In the genomic region with DNA sequence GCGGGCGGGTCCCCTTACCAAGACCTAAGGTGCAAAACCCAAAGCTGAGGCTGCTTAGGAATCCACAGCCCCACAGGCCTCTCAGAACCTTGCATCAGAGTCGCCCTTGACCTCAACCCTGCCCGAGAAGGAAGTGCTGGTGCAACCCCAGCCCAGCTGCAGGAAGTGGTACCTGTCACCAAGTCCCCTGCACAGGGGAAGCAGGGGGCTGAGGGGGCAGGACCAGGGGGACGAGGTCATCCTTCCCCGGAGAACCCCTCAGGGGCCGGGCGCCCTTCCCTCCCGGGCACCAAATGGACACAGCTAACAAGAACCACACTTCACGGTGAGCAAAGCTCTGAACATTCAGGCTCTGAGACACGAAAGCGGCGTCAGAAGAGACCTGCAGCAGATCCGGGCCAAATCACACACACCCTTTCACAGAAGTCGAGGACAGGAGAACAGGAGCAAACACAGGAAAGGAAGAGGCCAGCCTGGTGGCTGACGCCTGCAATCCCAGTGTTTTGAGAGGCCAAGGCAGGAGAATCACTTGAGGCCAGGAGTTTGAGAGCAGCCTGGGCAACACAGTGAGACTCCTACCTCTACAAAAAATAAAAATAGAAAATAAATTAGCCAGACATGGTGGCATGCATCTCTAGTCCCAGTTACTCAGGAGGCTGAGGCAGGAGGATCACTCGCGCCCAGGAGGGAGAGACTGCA, we compare ENCODE assay signal across 1 cellular context.
TF ChIP-seq lines count a peak whose summit lies in the region.

No MANE protein-coding gene starts in this region.

TF ChIP-seq in HepG2, 621 proteins besides CTCF, POLR2A, EP300 and RAD21 (continued from another document and continues in another):
- TF ChIP-seq, protein P1, sequence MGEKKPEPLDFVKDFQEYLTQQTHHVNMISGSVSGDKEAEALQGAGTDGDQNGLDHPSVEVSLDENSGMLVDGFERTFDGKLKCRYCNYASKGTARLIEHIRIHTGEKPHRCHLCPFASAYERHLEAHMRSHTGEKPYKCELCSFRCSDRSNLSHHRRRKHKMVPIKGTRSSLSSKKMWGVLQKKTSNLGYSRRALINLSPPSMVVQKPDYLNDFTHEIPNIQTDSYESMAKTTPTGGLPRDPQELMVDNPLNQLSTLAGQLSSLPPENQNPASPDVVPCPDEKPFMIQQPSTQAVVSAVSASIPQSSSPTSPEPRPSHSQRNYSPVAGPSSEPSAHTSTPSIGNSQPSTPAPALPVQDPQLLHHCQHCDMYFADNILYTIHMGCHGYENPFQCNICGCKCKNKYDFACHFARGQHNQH (CRISPR knock-in tag; IDR thresholded peaks at IDR 0.05): no peak
- TF ChIP-seq, protein P2, sequence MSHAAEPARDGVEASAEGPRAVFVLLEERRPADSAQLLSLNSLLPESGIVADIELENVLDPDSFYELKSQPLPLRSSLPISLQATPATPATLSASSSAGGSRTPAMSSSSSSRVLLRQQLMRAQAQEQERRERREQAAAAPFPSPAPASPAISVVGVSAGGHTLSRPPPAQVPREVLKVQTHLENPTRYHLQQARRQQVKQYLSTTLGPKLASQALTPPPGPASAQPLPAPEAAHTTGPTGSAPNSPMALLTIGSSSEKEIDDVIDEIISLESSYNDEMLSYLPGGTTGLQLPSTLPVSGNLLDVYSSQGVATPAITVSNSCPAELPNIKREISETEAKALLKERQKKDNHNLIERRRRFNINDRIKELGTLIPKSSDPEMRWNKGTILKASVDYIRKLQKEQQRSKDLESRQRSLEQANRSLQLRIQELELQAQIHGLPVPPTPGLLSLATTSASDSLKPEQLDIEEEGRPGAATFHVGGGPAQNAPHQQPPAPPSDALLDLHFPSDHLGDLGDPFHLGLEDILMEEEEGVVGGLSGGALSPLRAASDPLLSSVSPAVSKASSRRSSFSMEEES (CRISPR knock-in tag; IDR thresholded peaks at IDR 0.05): peak; percentile 50; the same call in 1 of the 2 replicates
- TF ChIP-seq BRD4 (CRISPR knock-in tag; IDR thresholded peaks at IDR 0.05) (0 out of 2 replicates have a peak, but pooled peaks have one; percentile 26), KMT2A (CRISPR knock-in tag; IDR thresholded peaks at IDR 0.05) (no peak), CEBPZ (IDR thresholded peaks at IDR 0.05; ENCODE audit: low read length) (no peak), MTF2 (CRISPR knock-in tag; IDR thresholded peaks at IDR 0.05; ENCODE audit: borderline replicate concordance) (no peak), MLX (CRISPR knock-in tag; IDR thresholded peaks at IDR 0.05) (no peak), PAWR (CRISPR knock-in tag; IDR thresholded peaks at IDR 0.05; ENCODE audit: borderline replicate concordance) (no peak), ZNF510 (CRISPR knock-in tag; IDR thresholded peaks at IDR 0.05; ENCODE audit: low read depth) (no peak), ZNF816 (CRISPR knock-in tag; IDR thresholded peaks at IDR 0.05; ENCODE audit: borderline replicate concordance) (no peak), SIN3B (IDR thresholded peaks at IDR 0.05; ENCODE audit: low read length) (no peak), FOXA3 (CRISPR knock-in tag; IDR thresholded peaks at IDR 0.05) (peak; percentile 53; the same call in 1 of the 2 replicates), ZNF891 (CRISPR knock-in tag; IDR thresholded peaks at IDR 0.05) (no peak; the same call in 1 of the 2 replicates), ZNF460 (CRISPR knock-in tag; IDR thresholded peaks at IDR 0.05; ENCODE audit: borderline replicate concordance) (peak; percentile 54), JDP2 (CRISPR knock-in tag; IDR thresholded peaks at IDR 0.05; ENCODE audit: borderline replicate concordance) (no peak), ZNF441 (CRISPR knock-in tag; IDR thresholded peaks at IDR 0.05; ENCODE audit: borderline replicate concordance) (no peak), SKI (IDR thresholded peaks at IDR 0.05; ENCODE audit: partially characterized antibody) (no peak), ZNF563 (CRISPR knock-in tag; IDR thresholded peaks at IDR 0.05) (no peak), ZNF501 (CRISPR knock-in tag; IDR thresholded peaks at IDR 0.05) (no peak), RCOR2 (CRISPR knock-in tag; IDR thresholded peaks at IDR 0.05) (0 out of 2 replicates have a peak, but pooled peaks have one; percentile 31), ZBTB21 (CRISPR knock-in tag; IDR thresholded peaks at IDR 0.05) (no peak), ZNF792 (CRISPR knock-in tag; IDR thresholded peaks at IDR 0.05) (no peak), WIZ (CRISPR knock-in tag; IDR thresholded peaks at IDR 0.05) (no peak), RAD51 (IDR thresholded peaks at IDR 0.05; ENCODE audit: borderline replicate concordance) (no peak), PCBP2 (optimal IDR thresholded peaks at IDR 0.05; ENCODE audit: low read depth, low read length, poor library complexity, severe bottlenecking) (no peak), PHF20 (CRISPR knock-in tag; IDR thresholded peaks at IDR 0.05) (peak; percentile 57), ZNF766 (CRISPR knock-in tag; IDR thresholded peaks at IDR 0.05; ENCODE audit: borderline replicate concordance) (no peak)
- TF ChIP-seq, protein P3, sequence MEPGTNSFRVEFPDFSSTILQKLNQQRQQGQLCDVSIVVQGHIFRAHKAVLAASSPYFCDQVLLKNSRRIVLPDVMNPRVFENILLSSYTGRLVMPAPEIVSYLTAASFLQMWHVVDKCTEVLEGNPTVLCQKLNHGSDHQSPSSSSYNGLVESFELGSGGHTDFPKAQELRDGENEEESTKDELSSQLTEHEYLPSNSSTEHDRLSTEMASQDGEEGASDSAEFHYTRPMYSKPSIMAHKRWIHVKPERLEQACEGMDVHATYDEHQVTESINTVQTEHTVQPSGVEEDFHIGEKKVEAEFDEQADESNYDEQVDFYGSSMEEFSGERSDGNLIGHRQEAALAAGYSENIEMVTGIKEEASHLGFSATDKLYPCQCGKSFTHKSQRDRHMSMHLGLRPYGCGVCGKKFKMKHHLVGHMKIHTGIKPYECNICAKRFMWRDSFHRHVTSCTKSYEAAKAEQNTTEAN (CRISPR knock-in tag; conservative IDR thresholded peaks at IDR 0.05): no peak
- TF ChIP-seq, protein P4, sequence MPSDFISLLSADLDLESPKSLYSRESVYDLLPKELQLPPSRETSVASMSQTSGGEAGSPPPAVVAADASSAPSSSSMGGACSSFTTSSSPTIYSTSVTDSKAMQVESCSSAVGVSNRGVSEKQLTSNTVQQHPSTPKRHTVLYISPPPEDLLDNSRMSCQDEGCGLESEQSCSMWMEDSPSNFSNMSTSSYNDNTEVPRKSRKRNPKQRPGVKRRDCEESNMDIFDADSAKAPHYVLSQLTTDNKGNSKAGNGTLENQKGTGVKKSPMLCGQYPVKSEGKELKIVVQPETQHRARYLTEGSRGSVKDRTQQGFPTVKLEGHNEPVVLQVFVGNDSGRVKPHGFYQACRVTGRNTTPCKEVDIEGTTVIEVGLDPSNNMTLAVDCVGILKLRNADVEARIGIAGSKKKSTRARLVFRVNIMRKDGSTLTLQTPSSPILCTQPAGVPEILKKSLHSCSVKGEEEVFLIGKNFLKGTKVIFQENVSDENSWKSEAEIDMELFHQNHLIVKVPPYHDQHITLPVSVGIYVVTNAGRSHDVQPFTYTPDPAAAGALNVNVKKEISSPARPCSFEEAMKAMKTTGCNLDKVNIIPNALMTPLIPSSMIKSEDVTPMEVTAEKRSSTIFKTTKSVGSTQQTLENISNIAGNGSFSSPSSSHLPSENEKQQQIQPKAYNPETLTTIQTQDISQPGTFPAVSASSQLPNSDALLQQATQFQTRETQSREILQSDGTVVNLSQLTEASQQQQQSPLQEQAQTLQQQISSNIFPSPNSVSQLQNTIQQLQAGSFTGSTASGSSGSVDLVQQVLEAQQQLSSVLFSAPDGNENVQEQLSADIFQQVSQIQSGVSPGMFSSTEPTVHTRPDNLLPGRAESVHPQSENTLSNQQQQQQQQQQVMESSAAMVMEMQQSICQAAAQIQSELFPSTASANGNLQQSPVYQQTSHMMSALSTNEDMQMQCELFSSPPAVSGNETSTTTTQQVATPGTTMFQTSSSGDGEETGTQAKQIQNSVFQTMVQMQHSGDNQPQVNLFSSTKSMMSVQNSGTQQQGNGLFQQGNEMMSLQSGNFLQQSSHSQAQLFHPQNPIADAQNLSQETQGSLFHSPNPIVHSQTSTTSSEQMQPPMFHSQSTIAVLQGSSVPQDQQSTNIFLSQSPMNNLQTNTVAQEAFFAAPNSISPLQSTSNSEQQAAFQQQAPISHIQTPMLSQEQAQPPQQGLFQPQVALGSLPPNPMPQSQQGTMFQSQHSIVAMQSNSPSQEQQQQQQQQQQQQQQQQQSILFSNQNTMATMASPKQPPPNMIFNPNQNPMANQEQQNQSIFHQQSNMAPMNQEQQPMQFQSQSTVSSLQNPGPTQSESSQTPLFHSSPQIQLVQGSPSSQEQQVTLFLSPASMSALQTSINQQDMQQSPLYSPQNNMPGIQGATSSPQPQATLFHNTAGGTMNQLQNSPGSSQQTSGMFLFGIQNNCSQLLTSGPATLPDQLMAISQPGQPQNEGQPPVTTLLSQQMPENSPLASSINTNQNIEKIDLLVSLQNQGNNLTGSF (CRISPR knock-in tag; IDR thresholded peaks at IDR 0.05): no peak
- TF ChIP-seq, protein P5, sequence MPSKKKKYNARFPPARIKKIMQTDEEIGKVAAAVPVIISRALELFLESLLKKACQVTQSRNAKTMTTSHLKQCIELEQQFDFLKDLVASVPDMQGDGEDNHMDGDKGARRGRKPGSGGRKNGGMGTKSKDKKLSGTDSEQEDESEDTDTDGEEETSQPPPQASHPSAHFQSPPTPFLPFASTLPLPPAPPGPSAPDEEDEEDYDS (CRISPR knock-in tag; IDR thresholded peaks at IDR 0.05): no peak
- TF ChIP-seq, protein P6, sequence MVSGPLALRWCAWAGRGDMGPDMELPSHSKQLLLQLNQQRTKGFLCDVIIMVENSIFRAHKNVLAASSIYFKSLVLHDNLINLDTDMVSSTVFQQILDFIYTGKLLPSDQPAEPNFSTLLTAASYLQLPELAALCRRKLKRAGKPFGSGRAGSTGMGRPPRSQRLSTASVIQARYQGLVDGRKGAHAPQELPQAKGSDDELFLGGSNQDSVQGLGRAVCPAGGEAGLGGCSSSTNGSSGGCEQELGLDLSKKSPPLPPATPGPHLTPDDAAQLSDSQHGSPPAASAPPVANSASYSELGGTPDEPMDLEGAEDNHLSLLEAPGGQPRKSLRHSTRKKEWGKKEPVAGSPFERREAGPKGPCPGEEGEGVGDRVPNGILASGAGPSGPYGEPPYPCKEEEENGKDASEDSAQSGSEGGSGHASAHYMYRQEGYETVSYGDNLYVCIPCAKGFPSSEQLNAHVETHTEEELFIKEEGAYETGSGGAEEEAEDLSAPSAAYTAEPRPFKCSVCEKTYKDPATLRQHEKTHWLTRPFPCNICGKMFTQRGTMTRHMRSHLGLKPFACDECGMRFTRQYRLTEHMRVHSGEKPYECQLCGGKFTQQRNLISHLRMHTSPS (CRISPR knock-in tag; IDR thresholded peaks at IDR 0.05; ENCODE audit: low read depth): no peak
- TF ChIP-seq, protein P7, sequence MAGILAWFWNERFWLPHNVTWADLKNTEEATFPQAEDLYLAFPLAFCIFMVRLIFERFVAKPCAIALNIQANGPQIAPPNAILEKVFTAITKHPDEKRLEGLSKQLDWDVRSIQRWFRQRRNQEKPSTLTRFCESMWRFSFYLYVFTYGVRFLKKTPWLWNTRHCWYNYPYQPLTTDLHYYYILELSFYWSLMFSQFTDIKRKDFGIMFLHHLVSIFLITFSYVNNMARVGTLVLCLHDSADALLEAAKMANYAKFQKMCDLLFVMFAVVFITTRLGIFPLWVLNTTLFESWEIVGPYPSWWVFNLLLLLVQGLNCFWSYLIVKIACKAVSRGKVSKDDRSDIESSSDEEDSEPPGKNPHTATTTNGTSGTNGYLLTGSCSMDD (CRISPR knock-in tag; IDR thresholded peaks at IDR 0.05): no peak
- TF ChIP-seq, protein P8, sequence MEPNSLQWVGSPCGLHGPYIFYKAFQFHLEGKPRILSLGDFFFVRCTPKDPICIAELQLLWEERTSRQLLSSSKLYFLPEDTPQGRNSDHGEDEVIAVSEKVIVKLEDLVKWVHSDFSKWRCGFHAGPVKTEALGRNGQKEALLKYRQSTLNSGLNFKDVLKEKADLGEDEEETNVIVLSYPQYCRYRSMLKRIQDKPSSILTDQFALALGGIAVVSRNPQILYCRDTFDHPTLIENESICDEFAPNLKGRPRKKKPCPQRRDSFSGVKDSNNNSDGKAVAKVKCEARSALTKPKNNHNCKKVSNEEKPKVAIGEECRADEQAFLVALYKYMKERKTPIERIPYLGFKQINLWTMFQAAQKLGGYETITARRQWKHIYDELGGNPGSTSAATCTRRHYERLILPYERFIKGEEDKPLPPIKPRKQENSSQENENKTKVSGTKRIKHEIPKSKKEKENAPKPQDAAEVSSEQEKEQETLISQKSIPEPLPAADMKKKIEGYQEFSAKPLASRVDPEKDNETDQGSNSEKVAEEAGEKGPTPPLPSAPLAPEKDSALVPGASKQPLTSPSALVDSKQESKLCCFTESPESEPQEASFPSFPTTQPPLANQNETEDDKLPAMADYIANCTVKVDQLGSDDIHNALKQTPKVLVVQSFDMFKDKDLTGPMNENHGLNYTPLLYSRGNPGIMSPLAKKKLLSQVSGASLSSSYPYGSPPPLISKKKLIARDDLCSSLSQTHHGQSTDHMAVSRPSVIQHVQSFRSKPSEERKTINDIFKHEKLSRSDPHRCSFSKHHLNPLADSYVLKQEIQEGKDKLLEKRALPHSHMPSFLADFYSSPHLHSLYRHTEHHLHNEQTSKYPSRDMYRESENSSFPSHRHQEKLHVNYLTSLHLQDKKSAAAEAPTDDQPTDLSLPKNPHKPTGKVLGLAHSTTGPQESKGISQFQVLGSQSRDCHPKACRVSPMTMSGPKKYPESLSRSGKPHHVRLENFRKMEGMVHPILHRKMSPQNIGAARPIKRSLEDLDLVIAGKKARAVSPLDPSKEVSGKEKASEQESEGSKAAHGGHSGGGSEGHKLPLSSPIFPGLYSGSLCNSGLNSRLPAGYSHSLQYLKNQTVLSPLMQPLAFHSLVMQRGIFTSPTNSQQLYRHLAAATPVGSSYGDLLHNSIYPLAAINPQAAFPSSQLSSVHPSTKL (CRISPR knock-in tag; IDR thresholded peaks at IDR 0.05): peak; percentile 77
